ENCODE assay signal across 8 cellular contexts in genomic region chr14:30558675-30559555, GRCh38. TPM values are rescaled to one million over a fixed set of nuclear protein-coding genes. Genes with fewer than 3 reads are reported as not detected.
A peak's percentile ranks its signal among the peaks of the same experiment; 100 is the strongest.
DNase-seq lines count a peak whose midpoint lies in the region; ATAC-seq and TF ChIP-seq lines count a peak whose summit lies in the region.

Gene G2E3, plus strand, starts transcription at chr14:30559158. Its CDS starts 21,922 bp downstream, at chr14:30581080.

- peak; percentile 97 for ATAC-seq in RWPE2 (ENCODE audit: low read depth)

- H3K4me1 Mint-ChIP-seq in neural crest cell, result peaks cover 32% of the 10 kb centered on the region

- H3K36me3 ChIP-seq in RWPE2 (ENCODE audit: low read depth) (peaks cover 23% of the 10 kb centered on the region), stomach smooth muscle (ENCODE audit: control insufficient read depth in 2 of 2, insufficient read depth in 2 of 2, low read length in 2 of 2) (no peaks in the 10 kb centered on the region)

- H3K9me3 ChIP-seq in RWPE2 (ENCODE audit: severe bottlenecking) (no peaks in the 10 kb centered on the region), stomach smooth muscle (ENCODE audit: control insufficient read depth in 2 of 2, low read length in 2 of 2) (no peaks in the 10 kb centered on the region)

- H3K4me3 Mint-ChIP-seq in neural crest cell, result peak within 1 kb of the TSS; percentile 100

- TF ChIP-seq CTCF in LNCaP clone FGC (IDR thresholded peaks at IDR 0.05; ENCODE audit: control insufficient read depth, extremely low read depth, insufficient read depth), result no peak
- no peak for TF ChIP-seq CTCF in RWPE2 (IDR thresholded peaks at IDR 0.05; ENCODE audit: poor library complexity, severe bottlenecking)
- no peak for TF ChIP-seq CTCF in fibroblast of villous mesenchyme (IDR thresholded peaks at IDR 0.05; ENCODE audit: insufficient read depth, low read depth, low read length)
- no peak for TF ChIP-seq CTCF in neural crest cell (conservative IDR thresholded peaks at IDR 0.05)

- peaks cover 9% of the 10 kb centered on the region for H3K36me3 Mint-ChIP-seq in neural crest cell (ENCODE audit: low read depth)

- peak within 1 kb of the TSS; percentile 63 for H3K27ac ChIP-seq in RWPE2 (ENCODE audit: poor library complexity, severe bottlenecking)
- peak within 1 kb of the TSS; percentile 67 for H3K27ac ChIP-seq in stomach smooth muscle (ENCODE audit: low read length)

- peak within 1 kb of the TSS; percentile 66 to 87 for H3K9ac ChIP-seq in stomach smooth muscle (ENCODE audit: low read length in 2 of 2)

- H3K9me3 Mint-ChIP-seq in neural crest cell, result no peaks in the 10 kb centered on the region

- peak; percentile 89 for DNase-seq in EL
- DNase-seq in H4 (ENCODE audit: low spot score), result peak; percentile 83
- peak; percentile 69 for DNase-seq in LNCaP clone FGC (ENCODE audit: low read depth)
- peak; percentile 88 for DNase-seq in RWPE2 (ENCODE audit: low spot score)
- peak; percentile 68 for DNase-seq in activated gamma-delta T cell (lab: John Stamatoyannopoulos, UW)
- DNase-seq in fibroblast of villous mesenchyme (ENCODE audit: low read depth), result peak; percentile 86
- peak; percentile 76 for DNase-seq in neural crest cell (ENCODE audit: low read depth, low spot score)

- H3K27me3 ChIP-seq in RWPE2 (ENCODE audit: insufficient read depth, poor library complexity, severe bottlenecking), result no peaks in the 10 kb centered on the region
- no peaks in the 10 kb centered on the region for H3K27me3 ChIP-seq in stomach smooth muscle (ENCODE audit: control insufficient read depth in 1 of 2, insufficient read depth in 2 of 2, low read length in 2 of 2)

- no peaks in the 10 kb centered on the region for H3K27me3 Mint-ChIP-seq in neural crest cell (ENCODE audit: low read depth)

- peak within 1 kb of the TSS; percentile 100 for H3K27ac Mint-ChIP-seq in neural crest cell (ENCODE audit: unreplicated experiment)

- H3K4me1 ChIP-seq in RWPE2 (ENCODE audit: insufficient read depth, poor library complexity, severe bottlenecking) (peaks cover 21% of the 10 kb centered on the region), stomach smooth muscle (ENCODE audit: control insufficient read depth, insufficient read depth, low read length) (peaks cover 6% of the 10 kb centered on the region)

- H3K4me3 ChIP-seq in LNCaP clone FGC (ENCODE audit: low read depth, low read length), result peak within 1 kb of the TSS; percentile 82
- peak within 1 kb of the TSS; percentile 89 for H3K4me3 ChIP-seq in RWPE2 (ENCODE audit: severe bottlenecking)
- peak within 1 kb of the TSS; percentile 87 for H3K4me3 ChIP-seq in fibroblast of villous mesenchyme (ENCODE audit: low read depth, low read length)
- H3K4me3 ChIP-seq in stomach smooth muscle (ENCODE audit: low read length in 2 of 2), result peak within 1 kb of the TSS; percentile 95 to 97

RNA-seq across cellular contexts. Expression of gene G2E3, which starts in this region (rescaled TPM):
- total RNA-seq in H4 (2014; rRNA removed; shearing (Covaris generic)), result 16.2 and 18.5 TPM in 2 replicates
- total RNA-seq in fibroblast of villous mesenchyme, result 13.9 and 38.4 TPM in 2 replicates
- 46.5 and 47.3 TPM in 2 replicates for total RNA-seq in neural crest cell

Comparison
In these comparisons a context has a peak if more than half of its experiments do, and no peak if none do; other contexts are left out.
1. Peak in every context shown above with its lines: DNase-seq, ATAC-seq, H3K4me3 ChIP-seq and H3K27ac ChIP-seq.